Comparison of ENCODE assay signal across 2 cellular contexts in the genomic region with DNA sequence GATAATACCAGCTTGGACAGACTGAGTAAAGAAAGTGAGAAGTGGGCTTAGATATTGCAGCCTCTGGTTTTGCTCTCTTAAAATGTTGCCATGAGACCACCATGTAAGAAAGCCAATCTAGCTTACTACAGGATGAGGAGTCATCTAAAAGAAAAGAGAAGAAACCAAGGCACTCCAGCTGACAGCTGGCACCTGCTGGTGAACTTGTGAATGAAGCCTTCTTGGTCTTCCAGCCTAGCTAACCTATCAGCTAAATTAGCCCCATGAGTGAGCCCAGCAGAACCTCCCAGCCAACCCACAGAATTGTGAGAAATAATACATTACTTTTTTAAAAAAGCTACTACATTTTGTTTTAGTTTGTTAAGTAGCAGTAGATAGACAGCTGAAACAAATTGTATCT.
TF ChIP-seq lines count a peak whose summit lies in the region.

No MANE protein-coding gene starts in this region.

TF ChIP-seq in H1, 55 proteins besides CTCF, POLR2A, EP300 and RAD21:
- TF ChIP-seq MAFK (IDR thresholded peaks at IDR 0.05; ENCODE audit: low read depth, low read length) (no peak), TCF12 (IDR thresholded peaks at IDR 0.05; ENCODE audit: low read depth, low read length) (no peak), TAF1 (IDR thresholded peaks at IDR 0.05; ENCODE audit: low read depth, low read length) (no peak), HDAC6 (IDR thresholded peaks at IDR 0.05; ENCODE audit: low read depth, low read length) (no peak), JUND (IDR thresholded peaks at IDR 0.05; ENCODE audit: low read length) (no peak), SP1 (IDR thresholded peaks at IDR 0.05; ENCODE audit: low read depth, low read length) (no peak), BRCA1 (IDR thresholded peaks at IDR 0.05; ENCODE audit: low read depth, low read length) (no peak)

TF ChIP-seq in SK-N-SH, 30 proteins besides CTCF, POLR2A, EP300 and RAD21:
- TF ChIP-seq FOXM1 (IDR thresholded peaks at IDR 0.05; ENCODE audit: low read depth) (no peak), YY1 (IDR thresholded peaks at IDR 0.05; ENCODE audit: low read depth) (no peak)
